Comparison of ENCODE assay signal across 16 cellular contexts in the genomic region with DNA sequence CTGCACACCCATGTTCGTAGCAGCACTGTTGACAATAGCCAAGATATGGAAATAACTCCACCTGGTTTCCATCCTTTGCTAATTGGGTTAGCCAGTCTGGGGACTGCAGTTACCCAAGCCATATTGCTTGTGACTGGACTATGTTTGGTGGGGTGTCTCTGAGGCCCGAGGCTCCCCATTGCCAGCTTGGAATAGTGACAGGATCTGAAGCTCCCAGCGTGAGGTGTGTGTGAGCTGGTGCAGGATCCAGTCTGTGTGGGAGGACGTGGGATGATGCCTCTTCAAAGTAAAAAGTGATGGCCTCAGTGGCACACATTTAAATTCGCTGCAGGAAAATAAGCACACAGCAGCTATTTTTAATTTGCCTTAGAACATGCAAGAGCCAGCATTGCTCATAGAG.
DNase-seq lines count a peak whose midpoint lies in the region; ATAC-seq and TF ChIP-seq lines count a peak whose summit lies in the region.
"Had no signal": no experiment of that assay in that cellular context is flagged by ENCODE, and none has a peak within 500 bp of the region (broad histone marks: within the 10 kb centered on the region; RNA-seq: fewer than 3 reads in every experiment).

No MANE protein-coding gene starts in this region.

- no peak overlapping the region for H3K4me2 ChIP-seq in SK-N-SH

- peak; percentile 60 for DNase-seq in SK-N-SH
- DNase-seq in head of caudate nucleus: peak in 35 of 42 donors; percentile 12 to 84 (median 41)
- DNase-seq in putamen (ENCODE audit: low spot score): peak; percentile 30
- no peak for DNase-seq in activated CD4-positive, alpha-beta T cell treated with anti-CD3 and anti-CD28 coated beads, Interleukin-2, amount 50 U/mL, for 1 hour
- DNase-seq in osteocyte (ENCODE audit: extremely low spot score, unreplicated experiment): no peak
- no peak for DNase-seq in activated CD4-positive, alpha-beta T cell treated with anti-CD3 and anti-CD28 coated beads for 48 hours
- DNase-seq: 8988T; Calu3; CD8-positive, alpha-beta T cell; DND-41; EL; H9 had no signal

- H4K20me1 ChIP-seq in SK-N-SH (ENCODE audit: insufficient read depth): no peaks in the 10 kb centered on the region
- H4K20me1 ChIP-seq: BLaER1 treated with 17β-estradiol and CSF1 and Interleukin-3, amounts not matched to agents 10 nM and 100 nM had no signal

- H3K36me3 ChIP-seq in SK-N-SH (replicated peaks in 1 of 2; ENCODE audit: control insufficient read depth in 1 of 2, insufficient read depth in 2 of 2, low read length in 1 of 2): no peaks in the 10 kb centered on the region
- H3K36me3 ChIP-seq: BLaER1 treated with 17β-estradiol and CSF1 and Interleukin-3, amounts not matched to agents 10 nM and 100 nM had no signal

- H3F3A ChIP-seq in SK-N-SH (replicated peaks; ENCODE audit: insufficient read depth): no peaks in the 10 kb centered on the region

- no peaks in the 10 kb centered on the region for H3K27me3 Mint-ChIP-seq in osteocyte (ENCODE audit: unreplicated experiment)

- TF ChIP-seq CTCF in SK-N-SH (IDR thresholded peaks at IDR 0.05) (no peak), osteocyte (IDR thresholded peaks at IDR 0.05) (no peak)

- H3K9me2 ChIP-seq in SK-N-SH: no peaks in the 10 kb centered on the region

- no peaks in the 10 kb centered on the region for H3K27me3 ChIP-seq in SK-N-SH (ENCODE audit: insufficient read depth)
- H3K27me3 ChIP-seq: BLaER1 treated with 17β-estradiol and CSF1 and Interleukin-3, amounts not matched to agents 10 nM and 100 nM had no signal

- no peaks in the 10 kb centered on the region for H3K36me3 Mint-ChIP-seq in osteocyte (ENCODE audit: unreplicated experiment)
- H3K36me3 Mint-ChIP-seq: CD8-positive, alpha-beta T cell had no signal

- peak overlapping the region in 1 of 2 experiments; percentile 62; a peak in 2 of 4 replicates for H3K27ac ChIP-seq in SK-N-SH (ENCODE audit: low read depth in 2 of 2, low read length in 1 of 2)
- H3K27ac ChIP-seq: BLaER1 treated with 17β-estradiol and CSF1 and Interleukin-3, amounts not matched to agents 10 nM and 100 nM had no signal

- no peaks in the 10 kb centered on the region for H3K9me3 ChIP-seq in SK-N-SH
- H3K9me3 ChIP-seq: BLaER1 treated with 17β-estradiol and CSF1 and Interleukin-3, amounts not matched to agents 10 nM and 100 nM had no signal

- POLR2A ChIA-PET in SK-N-SH (lab: Yijun Ruan, JAX): no interaction called here

- no peaks in the 10 kb centered on the region for H3K79me2 ChIP-seq in SK-N-SH (ENCODE audit: insufficient read depth)

- 55% methylated on average over 5 of the region's 5 CpGs for WGBS in SK-N-SH (ENCODE audit: low lambda C conversion rate)

- no peak overlapping the region for H3K4me3 ChIP-seq in SK-N-SH (ENCODE audit: low read depth in 2 of 2, low read length in 1 of 2)
- H3K4me3 ChIP-seq: BLaER1 treated with 17β-estradiol and CSF1 and Interleukin-3, amounts not matched to agents 10 nM and 100 nM; GM12878 had no signal

- no peak for ATAC-seq in SK-N-SH treated with all-trans-retinoic acid at 6 μM for 48 hours
- ATAC-seq: CD8-positive, alpha-beta T cell; GM12878 had no signal

- peaks cover 0 to 20% of the 10 kb centered on the region in 2 experiments; a peak in 2 of 4 replicates for H3K4me1 ChIP-seq in SK-N-SH (ENCODE audit: control insufficient read depth in 1 of 2, insufficient read depth in 2 of 2, low read depth in 1 of 2, low read length in 1 of 2)

- TF ChIP-seq EP300 in SK-N-SH (IDR thresholded peaks at IDR 0.05; ENCODE audit: borderline replicate concordance in 1 of 2, low read depth in 1 of 2, low read length in 1 of 2): peak in 1 of 2 experiments; percentile 60; a peak in 1 of 4 replicates

- CTCF ChIA-PET in SK-N-SH (lab: Yijun Ruan, JAX): interaction anchor here (0.7 to 5.3 kb wide), 4 partner anchors 9 to 141 kb away, joined by 3 to 31 read pairs (median 4); no protein-coding TSS in a partner anchor

- no peak overlapping the region for H3K9ac ChIP-seq in SK-N-SH
- H3K9ac ChIP-seq: BLaER1 treated with 17β-estradiol and CSF1 and Interleukin-3, amounts not matched to agents 10 nM and 100 nM had no signal

- no peak overlapping the region for H2AFZ ChIP-seq in SK-N-SH (ENCODE audit: low read depth)

- no peaks in the 10 kb centered on the region for H3K9me3 Mint-ChIP-seq in osteocyte (ENCODE audit: unreplicated experiment)
- H3K9me3 Mint-ChIP-seq: CD8-positive, alpha-beta T cell; H9 had no signal

- peaks cover 3% of the 10 kb centered on the region for H3K4me1 Mint-ChIP-seq in osteocyte (ENCODE audit: unreplicated experiment)

- H3K27ac Mint-ChIP-seq in osteocyte (ENCODE audit: unreplicated experiment): no peak overlapping the region
- H3K27ac Mint-ChIP-seq: B cell; CD8-positive, alpha-beta T cell; H9 had no signal

- intact Hi-C loops in head of caudate nucleus (cut with DNase I): no loop called here

- H3K4me3 Mint-ChIP-seq in osteocyte (ENCODE audit: unreplicated experiment): no peak overlapping the region
- H3K4me3 Mint-ChIP-seq: B cell; CD8-positive, alpha-beta T cell; H9 had no signal

- TF ChIP-seq RAD21 in SK-N-SH (IDR thresholded peaks at IDR 0.05; ENCODE audit: low read length): no peak

TF ChIP-seq in SK-N-SH, 30 proteins besides CTCF, POLR2A, EP300 and RAD21:
- TF ChIP-seq, protein P1, sequence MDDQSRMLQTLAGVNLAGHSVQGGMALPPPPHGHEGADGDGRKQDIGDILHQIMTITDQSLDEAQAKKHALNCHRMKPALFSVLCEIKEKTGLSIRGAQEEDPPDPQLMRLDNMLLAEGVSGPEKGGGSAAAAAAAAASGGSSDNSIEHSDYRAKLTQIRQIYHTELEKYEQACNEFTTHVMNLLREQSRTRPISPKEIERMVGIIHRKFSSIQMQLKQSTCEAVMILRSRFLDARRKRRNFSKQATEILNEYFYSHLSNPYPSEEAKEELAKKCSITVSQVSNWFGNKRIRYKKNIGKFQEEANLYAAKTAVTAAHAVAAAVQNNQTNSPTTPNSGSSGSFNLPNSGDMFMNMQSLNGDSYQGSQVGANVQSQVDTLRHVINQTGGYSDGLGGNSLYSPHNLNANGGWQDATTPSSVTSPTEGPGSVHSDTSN (IDR thresholded peaks at IDR 0.05): no peak
- no peak for TF ChIP-seq RXRA (IDR thresholded peaks at IDR 0.05; ENCODE audit: borderline replicate concordance, low read depth)
- peak; percentile 19; the same call in 1 of the 2 replicates for TF ChIP-seq RCOR1 (IDR thresholded peaks at IDR 0.05; ENCODE audit: low read length)

TF ChIP-seq in SK-N-SH treated with all-trans-retinoic acid at 6 μM for 48 hours, 23 proteins besides CTCF, POLR2A, EP300 and RAD21:
- TF ChIP-seq OSR1 (CRISPR knock-in tag; IDR thresholded peaks at IDR 0.05) (no peak), TCF4 (CRISPR knock-in tag; IDR thresholded peaks at IDR 0.05; ENCODE audit: borderline replicate concordance) (no peak)

Comparison
In these comparisons a context has a peak if more than half of its experiments do, and no peak if none do; other contexts are left out.
1. DNase-seq: peak in SK-N-SH (single experiment), head of caudate nucleus (35 of 42) and putamen (single experiment); none in activated CD4-positive, alpha-beta T cell treated with anti-CD3 and anti-CD28 coated beads, Interleukin-2, amount 50 U/mL, for 1 hour (single experiment), osteocyte (single experiment) and activated CD4-positive, alpha-beta T cell treated with anti-CD3 and anti-CD28 coated beads for 48 hours (single experiment).